In genomic region chr2:26623541-26624497, GRCh38 we compare ENCODE assay signal across 12 cellular contexts. TPM values are rescaled to one million over a fixed set of nuclear protein-coding genes. Genes with fewer than 3 reads are reported as not detected.
DNase-seq lines count a peak whose midpoint lies in the region; ATAC-seq and TF ChIP-seq lines count a peak whose summit lies in the region.
"Had no signal": no experiment of that assay in that cellular context is flagged by ENCODE, and none has a peak within 500 bp of the region (broad histone marks: within the 10 kb centered on the region; RNA-seq: fewer than 3 reads in every experiment).

No MANE protein-coding gene starts in this region.

- no peak overlapping the region for H3K4me3 Mint-ChIP-seq in activated T-helper 17 cell treated with anti-CD3 and anti-CD28 coated beads, Interleukin-2, amount 50 U/mL, for 72 hours
- H3K4me3 Mint-ChIP-seq: activated CD4-positive, alpha-beta T cell treated with anti-CD3 and anti-CD28 coated beads, Interleukin-2, amount 10 ng/mL, durations not matched to agents 7 days and 5 days; activated naive CD8-positive, alpha-beta T cell; stimulated activated naive B cell treated with anti-CD40 and anti-IgM and Interleukin-4, amounts not matched to agents 10 μg/mL and 1 μg/mL and 100 μg/mL, for 72 hours had no signal

- H3K4me1 ChIP-seq in stomach: no peaks in the 10 kb centered on the region

- no peaks in the 10 kb centered on the region for H3K9me3 ChIP-seq in stomach

- 65 to 73% (median 67%) methylated on average over 19 of the region's 19 CpGs for WGBS in stomach, 5 donors

- H3K27ac Mint-ChIP-seq in activated T-helper 17 cell treated with anti-CD3 and anti-CD28 coated beads, Interleukin-2, amount 50 U/mL, for 72 hours: no peak overlapping the region
- H3K27ac Mint-ChIP-seq: activated CD4-positive, alpha-beta T cell treated with anti-CD3 and anti-CD28 coated beads, Interleukin-2, amount 10 ng/mL, durations not matched to agents 7 days and 5 days; activated naive CD8-positive, alpha-beta T cell; stimulated activated naive B cell treated with anti-CD40 and anti-IgM and Interleukin-4, amounts not matched to agents 10 μg/mL and 1 μg/mL and 100 μg/mL, for 72 hours had no signal

- DNase-seq in HCEC 1CT (peak; percentile 52), NCI-H82 (lab: John Stamatoyannopoulos, UW) (peak; percentile 96), fibroblast of pulmonary artery (ENCODE audit: low read depth) (peak; percentile 31), stomach (no peak), epidermal melanocyte (ENCODE audit: insufficient read length, low spot score) (no peak)
- no peak for DNase-seq in activated CD4-positive, CD25-positive, alpha-beta regulatory T cell treated with anti-CD3 and anti-CD28 coated beads, Interleukin-2, amount 50 U/mL, for 72 hours
- DNase-seq: activated CD4-positive, alpha-beta T cell treated with anti-CD3 and anti-CD28 coated beads, Interleukin-2, amount 10 ng/mL, durations not matched to agents 7 days and 5 days; DMS153; stimulated activated naive B cell treated with anti-CD40 and anti-IgM and Interleukin-4, amounts not matched to agents 10 μg/mL and 1 μg/mL and 100 μg/mL, for 72 hours had no signal

- H3K4me3 ChIP-seq in fibroblast of pulmonary artery (replicated peaks; ENCODE audit: low read depth, low read length): no peak overlapping the region
- no peak overlapping the region for H3K4me3 ChIP-seq in stomach

- intact Hi-C loops in stomach (cut with DNase I; ENCODE audit: low total_unique reads): no loop called here

- H3K27me3 ChIP-seq in stomach: peaks cover 0 to 16% (median 4%) of the 10 kb centered on the region in 3 donors

- no peak for ATAC-seq in activated T-helper 17 cell treated with anti-CD3 and anti-CD28 coated beads, Interleukin-2, amount 50 U/mL, for 72 hours (replicated peaks)
- ATAC-seq: stimulated activated naive B cell treated with anti-CD40 and anti-IgM and Interleukin-4, amounts not matched to agents 10 μg/mL and 1 μg/mL and 100 μg/mL, for 72 hours had no signal

- H3K36me3 ChIP-seq in stomach: no peaks in the 10 kb centered on the region

- TF ChIP-seq POLR2A in stomach (IDR thresholded peaks at IDR 0.05): no peak

- TF ChIP-seq CTCF in fibroblast of pulmonary artery (IDR thresholded peaks at IDR 0.05; ENCODE audit: low read length, missing control alignments): no peak
- TF ChIP-seq CTCF in stomach (IDR thresholded peaks at IDR 0.05): no peak

- no peaks in the 10 kb centered on the region for H3K36me3 Mint-ChIP-seq in activated T-helper 17 cell treated with anti-CD3 and anti-CD28 coated beads, Interleukin-2, amount 50 U/mL, for 72 hours (ENCODE audit: low read depth)
- H3K36me3 Mint-ChIP-seq: activated naive CD8-positive, alpha-beta T cell; stimulated activated naive B cell treated with anti-CD40 and anti-IgM and Interleukin-4, amounts not matched to agents 10 μg/mL and 1 μg/mL and 100 μg/mL, for 72 hours had no signal

- no peaks in the 10 kb centered on the region for H3K27me3 Mint-ChIP-seq in activated T-helper 17 cell treated with anti-CD3 and anti-CD28 coated beads, Interleukin-2, amount 50 U/mL, for 72 hours
- H3K27me3 Mint-ChIP-seq: activated CD4-positive, alpha-beta T cell treated with anti-CD3 and anti-CD28 coated beads, Interleukin-2, amount 10 ng/mL, durations not matched to agents 7 days and 5 days had no signal

- peak overlapping the region; percentile 8 to 68 (median 49) for H3K27ac ChIP-seq in stomach

- H3K4me1 Mint-ChIP-seq in activated T-helper 17 cell treated with anti-CD3 and anti-CD28 coated beads, Interleukin-2, amount 50 U/mL, for 72 hours: no peaks in the 10 kb centered on the region
- H3K4me1 Mint-ChIP-seq: activated CD4-positive, alpha-beta T cell treated with anti-CD3 and anti-CD28 coated beads, Interleukin-2, amount 10 ng/mL, durations not matched to agents 7 days and 5 days had no signal

- TF ChIP-seq EP300 in stomach (IDR thresholded peaks at IDR 0.05): no peak

- no peaks in the 10 kb centered on the region for H3K9me3 Mint-ChIP-seq in activated T-helper 17 cell treated with anti-CD3 and anti-CD28 coated beads, Interleukin-2, amount 50 U/mL, for 72 hours
- H3K9me3 Mint-ChIP-seq: activated CD4-positive, alpha-beta T cell treated with anti-CD3 and anti-CD28 coated beads, Interleukin-2, amount 10 ng/mL, durations not matched to agents 7 days and 5 days had no signal

RNA-seq across cellular contexts. Expression of gene CIB4, which starts 17.3 kb away (rescaled TPM):
- total RNA-seq in stomach: 1 to 10 TPM in 1 of 5 donors, not detected in 4; 1.8 TPM
- polyA plus RNA-seq in stomach: 1 to 10 TPM in 1 of 3 donors, not detected in 2; 1.8 TPM
- not detected for total RNA-seq in activated T-helper 17 cell treated with anti-CD3 and anti-CD28 coated beads, Interleukin-2, amount 50 U/mL, for 72 hours
- total RNA-seq: activated CD4-positive, alpha-beta T cell treated with anti-CD3 and anti-CD28 coated beads, Interleukin-2, amount 10 ng/mL, durations not matched to agents 7 days and 5 days had no signal
- polyA plus RNA-seq: neural cell had no signal

Comparison
In these comparisons a context has a peak if more than half of its experiments do, and no peak if none do; other contexts are left out.
1. DNase-seq: peak in HCEC 1CT (single experiment), NCI-H82 (single experiment) and fibroblast of pulmonary artery (single experiment); none in stomach (single experiment), activated CD4-positive, CD25-positive, alpha-beta regulatory T cell treated with anti-CD3 and anti-CD28 coated beads, Interleukin-2, amount 50 U/mL, for 72 hours (single experiment) and epidermal melanocyte (single experiment).